ENCODE assay signal across 2 cellular contexts in the genomic region with DNA sequence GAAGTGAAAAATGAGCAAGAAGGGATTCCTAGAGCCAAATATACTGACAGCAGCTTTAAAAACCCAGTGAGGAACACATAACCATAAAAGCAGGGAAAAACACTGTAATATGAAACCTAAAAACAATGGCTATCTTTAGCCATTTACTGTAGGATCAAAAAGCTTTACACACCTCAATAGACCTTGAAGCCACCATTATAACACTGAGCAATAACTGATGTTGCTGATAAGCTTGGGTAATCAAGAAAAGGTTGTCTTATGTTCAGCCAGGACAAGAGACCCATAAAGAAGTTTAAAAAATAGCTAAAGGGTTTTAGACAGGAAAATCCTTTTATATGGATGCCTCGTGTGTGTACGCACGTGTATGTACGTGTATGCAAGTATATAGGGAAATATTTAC.
TF ChIP-seq lines count a peak whose summit lies in the region.

No MANE protein-coding gene starts in this region.

TF ChIP-seq in IMR-90, 13 proteins besides CTCF, POLR2A, EP300 and RAD21:
- no peak for TF ChIP-seq MAZ (IDR thresholded peaks at IDR 0.05; ENCODE audit: borderline replicate concordance, low read depth, low read length)
- no peak for TF ChIP-seq CEBPB (IDR thresholded peaks at IDR 0.05; ENCODE audit: low read depth, low read length)
- no peak for TF ChIP-seq MAFK (IDR thresholded peaks at IDR 0.05; ENCODE audit: low read depth, low read length)
- no peak for TF ChIP-seq BHLHE40 (IDR thresholded peaks at IDR 0.05; ENCODE audit: low read depth, low read length)
- TF ChIP-seq, protein P1, sequence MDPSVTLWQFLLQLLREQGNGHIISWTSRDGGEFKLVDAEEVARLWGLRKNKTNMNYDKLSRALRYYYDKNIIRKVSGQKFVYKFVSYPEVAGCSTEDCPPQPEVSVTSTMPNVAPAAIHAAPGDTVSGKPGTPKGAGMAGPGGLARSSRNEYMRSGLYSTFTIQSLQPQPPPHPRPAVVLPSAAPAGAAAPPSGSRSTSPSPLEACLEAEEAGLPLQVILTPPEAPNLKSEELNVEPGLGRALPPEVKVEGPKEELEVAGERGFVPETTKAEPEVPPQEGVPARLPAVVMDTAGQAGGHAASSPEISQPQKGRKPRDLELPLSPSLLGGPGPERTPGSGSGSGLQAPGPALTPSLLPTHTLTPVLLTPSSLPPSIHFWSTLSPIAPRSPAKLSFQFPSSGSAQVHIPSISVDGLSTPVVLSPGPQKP (IDR thresholded peaks at IDR 0.05; ENCODE audit: borderline replicate concordance, low read depth, low read length): no peak
- no peak for TF ChIP-seq MXI1 (IDR thresholded peaks at IDR 0.05; ENCODE audit: borderline replicate concordance, low read depth, low read length)
TF ChIP-seq in IMR-90: peak in this region for 0.

TF ChIP-seq in GM23338, 12 proteins besides CTCF, POLR2A, EP300 and RAD21:
- no peak for TF ChIP-seq ZNF114 (CRISPR knock-in tag; IDR thresholded peaks at IDR 0.05)
- no peak for TF ChIP-seq CREB1 (CRISPR knock-in tag; IDR thresholded peaks at IDR 0.05; ENCODE audit: low read depth)
- TF ChIP-seq ZNF331 (CRISPR knock-in tag; IDR thresholded peaks at IDR 0.05; ENCODE audit: low read depth): no peak
- TF ChIP-seq JUNB (IDR thresholded peaks at IDR 0.05; ENCODE audit: unreplicated experiment): no peak
- no peak for TF ChIP-seq STAT1 (IDR thresholded peaks at IDR 0.05; ENCODE audit: unreplicated experiment)
- TF ChIP-seq EZH2phosphoT487 (IDR thresholded peaks at IDR 0.05; ENCODE audit: unreplicated experiment): no peak
- no peak for TF ChIP-seq EZH2 (IDR thresholded peaks at IDR 0.05; ENCODE audit: low read depth, unreplicated experiment)
- TF ChIP-seq, protein P2, sequence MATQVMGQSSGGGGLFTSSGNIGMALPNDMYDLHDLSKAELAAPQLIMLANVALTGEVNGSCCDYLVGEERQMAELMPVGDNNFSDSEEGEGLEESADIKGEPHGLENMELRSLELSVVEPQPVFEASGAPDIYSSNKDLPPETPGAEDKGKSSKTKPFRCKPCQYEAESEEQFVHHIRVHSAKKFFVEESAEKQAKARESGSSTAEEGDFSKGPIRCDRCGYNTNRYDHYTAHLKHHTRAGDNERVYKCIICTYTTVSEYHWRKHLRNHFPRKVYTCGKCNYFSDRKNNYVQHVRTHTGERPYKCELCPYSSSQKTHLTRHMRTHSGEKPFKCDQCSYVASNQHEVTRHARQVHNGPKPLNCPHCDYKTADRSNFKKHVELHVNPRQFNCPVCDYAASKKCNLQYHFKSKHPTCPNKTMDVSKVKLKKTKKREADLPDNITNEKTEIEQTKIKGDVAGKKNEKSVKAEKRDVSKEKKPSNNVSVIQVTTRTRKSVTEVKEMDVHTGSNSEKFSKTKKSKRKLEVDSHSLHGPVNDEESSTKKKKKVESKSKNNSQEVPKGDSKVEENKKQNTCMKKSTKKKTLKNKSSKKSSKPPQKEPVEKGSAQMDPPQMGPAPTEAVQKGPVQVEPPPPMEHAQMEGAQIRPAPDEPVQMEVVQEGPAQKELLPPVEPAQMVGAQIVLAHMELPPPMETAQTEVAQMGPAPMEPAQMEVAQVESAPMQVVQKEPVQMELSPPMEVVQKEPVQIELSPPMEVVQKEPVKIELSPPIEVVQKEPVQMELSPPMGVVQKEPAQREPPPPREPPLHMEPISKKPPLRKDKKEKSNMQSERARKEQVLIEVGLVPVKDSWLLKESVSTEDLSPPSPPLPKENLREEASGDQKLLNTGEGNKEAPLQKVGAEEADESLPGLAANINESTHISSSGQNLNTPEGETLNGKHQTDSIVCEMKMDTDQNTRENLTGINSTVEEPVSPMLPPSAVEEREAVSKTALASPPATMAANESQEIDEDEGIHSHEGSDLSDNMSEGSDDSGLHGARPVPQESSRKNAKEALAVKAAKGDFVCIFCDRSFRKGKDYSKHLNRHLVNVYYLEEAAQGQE (IDR thresholded peaks at IDR 0.05; ENCODE audit: unreplicated experiment): no peak
- no peak for TF ChIP-seq NANOG (IDR thresholded peaks at IDR 0.05; ENCODE audit: borderline replicate concordance)
- TF ChIP-seq, protein P3, sequence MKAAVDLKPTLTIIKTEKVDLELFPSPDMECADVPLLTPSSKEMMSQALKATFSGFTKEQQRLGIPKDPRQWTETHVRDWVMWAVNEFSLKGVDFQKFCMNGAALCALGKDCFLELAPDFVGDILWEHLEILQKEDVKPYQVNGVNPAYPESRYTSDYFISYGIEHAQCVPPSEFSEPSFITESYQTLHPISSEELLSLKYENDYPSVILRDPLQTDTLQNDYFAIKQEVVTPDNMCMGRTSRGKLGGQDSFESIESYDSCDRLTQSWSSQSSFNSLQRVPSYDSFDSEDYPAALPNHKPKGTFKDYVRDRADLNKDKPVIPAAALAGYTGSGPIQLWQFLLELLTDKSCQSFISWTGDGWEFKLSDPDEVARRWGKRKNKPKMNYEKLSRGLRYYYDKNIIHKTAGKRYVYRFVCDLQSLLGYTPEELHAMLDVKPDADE (IDR thresholded peaks at IDR 0.05): no peak
- TF ChIP-seq, protein P4, sequence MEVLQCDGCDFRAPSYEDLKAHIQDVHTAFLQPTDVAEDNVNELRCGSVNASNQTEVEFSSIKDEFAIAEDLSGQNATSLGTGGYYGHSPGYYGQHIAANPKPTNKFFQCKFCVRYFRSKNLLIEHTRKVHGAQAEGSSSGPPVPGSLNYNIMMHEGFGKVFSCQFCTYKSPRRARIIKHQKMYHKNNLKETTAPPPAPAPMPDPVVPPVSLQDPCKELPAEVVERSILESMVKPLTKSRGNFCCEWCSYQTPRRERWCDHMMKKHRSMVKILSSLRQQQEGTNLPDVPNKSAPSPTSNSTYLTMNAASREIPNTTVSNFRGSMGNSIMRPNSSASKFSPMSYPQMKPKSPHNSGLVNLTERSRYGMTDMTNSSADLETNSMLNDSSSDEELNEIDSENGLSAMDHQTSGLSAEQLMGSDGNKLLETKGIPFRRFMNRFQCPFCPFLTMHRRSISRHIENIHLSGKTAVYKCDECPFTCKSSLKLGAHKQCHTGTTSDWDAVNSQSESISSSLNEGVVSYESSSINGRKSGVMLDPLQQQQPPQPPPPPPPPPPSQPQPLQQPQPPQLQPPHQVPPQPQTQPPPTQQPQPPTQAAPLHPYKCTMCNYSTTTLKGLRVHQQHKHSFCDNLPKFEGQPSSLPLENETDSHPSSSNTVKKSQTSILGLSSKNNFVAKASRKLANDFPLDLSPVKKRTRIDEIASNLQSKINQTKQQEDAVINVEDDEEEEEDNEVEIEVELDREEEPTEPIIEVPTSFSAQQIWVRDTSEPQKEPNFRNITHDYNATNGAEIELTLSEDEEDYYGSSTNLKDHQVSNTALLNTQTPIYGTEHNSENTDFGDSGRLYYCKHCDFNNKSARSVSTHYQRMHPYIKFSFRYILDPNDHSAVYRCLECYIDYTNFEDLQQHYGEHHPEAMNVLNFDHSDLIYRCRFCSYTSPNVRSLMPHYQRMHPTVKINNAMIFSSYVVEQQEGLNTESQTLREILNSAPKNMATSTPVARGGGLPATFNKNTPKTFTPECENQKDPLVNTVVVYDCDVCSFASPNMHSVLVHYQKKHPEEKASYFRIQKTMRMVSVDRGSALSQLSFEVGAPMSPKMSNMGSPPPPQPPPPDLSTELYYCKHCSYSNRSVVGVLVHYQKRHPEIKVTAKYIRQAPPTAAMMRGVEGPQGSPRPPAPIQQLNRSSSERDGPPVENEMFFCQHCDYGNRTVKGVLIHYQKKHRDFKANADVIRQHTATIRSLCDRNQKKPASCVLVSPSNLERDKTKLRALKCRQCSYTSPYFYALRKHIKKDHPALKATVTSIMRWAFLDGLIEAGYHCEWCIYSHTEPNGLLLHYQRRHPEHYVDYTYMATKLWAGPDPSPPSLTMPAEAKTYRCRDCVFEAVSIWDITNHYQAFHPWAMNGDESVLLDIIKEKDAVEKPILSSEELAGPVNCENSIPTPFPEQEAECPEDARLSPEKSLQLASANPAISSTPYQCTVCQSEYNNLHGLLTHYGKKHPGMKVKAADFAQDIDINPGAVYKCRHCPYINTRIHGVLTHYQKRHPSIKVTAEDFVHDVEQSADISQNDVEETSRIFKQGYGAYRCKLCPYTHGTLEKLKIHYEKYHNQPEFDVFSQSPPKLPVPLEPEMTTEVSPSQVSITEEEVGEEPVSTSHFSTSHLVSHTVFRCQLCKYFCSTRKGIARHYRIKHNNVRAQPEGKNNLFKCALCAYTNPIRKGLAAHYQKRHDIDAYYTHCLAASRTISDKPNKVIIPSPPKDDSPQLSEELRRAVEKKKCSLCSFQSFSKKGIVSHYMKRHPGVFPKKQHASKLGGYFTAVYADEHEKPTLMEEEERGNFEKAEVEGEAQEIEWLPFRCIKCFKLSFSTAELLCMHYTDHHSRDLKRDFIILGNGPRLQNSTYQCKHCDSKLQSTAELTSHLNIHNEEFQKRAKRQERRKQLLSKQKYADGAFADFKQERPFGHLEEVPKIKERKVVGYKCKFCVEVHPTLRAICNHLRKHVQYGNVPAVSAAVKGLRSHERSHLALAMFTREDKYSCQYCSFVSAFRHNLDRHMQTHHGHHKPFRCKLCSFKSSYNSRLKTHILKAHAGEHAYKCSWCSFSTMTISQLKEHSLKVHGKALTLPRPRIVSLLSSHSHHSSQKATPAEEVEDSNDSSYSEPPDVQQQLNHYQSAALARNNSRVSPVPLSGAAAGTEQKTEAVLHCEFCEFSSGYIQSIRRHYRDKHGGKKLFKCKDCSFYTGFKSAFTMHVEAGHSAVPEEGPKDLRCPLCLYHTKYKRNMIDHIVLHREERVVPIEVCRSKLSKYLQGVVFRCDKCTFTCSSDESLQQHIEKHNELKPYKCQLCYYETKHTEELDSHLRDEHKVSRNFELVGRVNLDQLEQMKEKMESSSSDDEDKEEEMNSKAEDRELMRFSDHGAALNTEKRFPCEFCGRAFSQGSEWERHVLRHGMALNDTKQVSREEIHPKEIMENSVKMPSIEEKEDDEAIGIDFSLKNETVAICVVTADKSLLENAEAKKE (CRISPR knock-in tag; IDR thresholded peaks at IDR 0.05): no peak
- no peak for TF ChIP-seq POLR2AphosphoS5 (IDR thresholded peaks at IDR 0.05; ENCODE audit: low read depth)
